Comparison of ENCODE assay signal across 1 cellular context in the genomic region with DNA sequence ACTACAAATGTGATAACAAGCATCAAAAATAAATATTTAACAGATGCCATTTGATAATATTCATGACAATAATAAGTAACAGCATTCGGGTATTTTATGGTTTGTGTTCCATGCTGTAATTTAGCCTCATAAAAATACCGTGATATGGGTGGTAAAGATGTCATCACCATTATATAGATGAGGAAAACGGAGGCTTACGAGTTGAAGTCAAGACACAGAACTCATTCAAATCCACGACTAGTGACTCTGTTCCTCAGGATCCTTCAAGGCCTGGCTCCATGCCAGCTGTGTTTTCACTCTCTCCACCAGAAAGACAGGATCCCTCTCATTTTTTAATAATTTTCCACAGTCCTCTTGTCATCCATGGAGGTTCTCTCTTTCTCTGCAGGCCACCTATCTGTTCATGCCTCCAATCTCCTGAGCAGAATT.
TF ChIP-seq lines count a peak whose summit lies in the region.

No MANE protein-coding gene starts in this region.

TF ChIP-seq in IMR-90, 13 proteins besides CTCF, POLR2A, EP300 and RAD21:
- TF ChIP-seq RFX5 (IDR thresholded peaks at IDR 0.05; ENCODE audit: low read depth, low read length) (no peak), MAFK (IDR thresholded peaks at IDR 0.05; ENCODE audit: low read depth, low read length) (no peak), SMC3 (IDR thresholded peaks at IDR 0.05; ENCODE audit: low read depth, low read length) (no peak), RCOR1 (IDR thresholded peaks at IDR 0.05; ENCODE audit: insufficient replicate concordance, low read length) (no peak), FOS (IDR thresholded peaks at IDR 0.05; ENCODE audit: low read depth, low read length) (no peak), MAZ (IDR thresholded peaks at IDR 0.05; ENCODE audit: borderline replicate concordance, low read depth, low read length) (no peak), CHD1 (IDR thresholded peaks at IDR 0.05; ENCODE audit: low read depth, low read length) (no peak), MXI1 (IDR thresholded peaks at IDR 0.05; ENCODE audit: borderline replicate concordance, low read depth, low read length) (no peak), NFE2L2 (IDR thresholded peaks at IDR 0.05; ENCODE audit: low read depth, low read length) (no peak), BHLHE40 (IDR thresholded peaks at IDR 0.05; ENCODE audit: low read depth, low read length) (no peak)
- TF ChIP-seq, protein P1, sequence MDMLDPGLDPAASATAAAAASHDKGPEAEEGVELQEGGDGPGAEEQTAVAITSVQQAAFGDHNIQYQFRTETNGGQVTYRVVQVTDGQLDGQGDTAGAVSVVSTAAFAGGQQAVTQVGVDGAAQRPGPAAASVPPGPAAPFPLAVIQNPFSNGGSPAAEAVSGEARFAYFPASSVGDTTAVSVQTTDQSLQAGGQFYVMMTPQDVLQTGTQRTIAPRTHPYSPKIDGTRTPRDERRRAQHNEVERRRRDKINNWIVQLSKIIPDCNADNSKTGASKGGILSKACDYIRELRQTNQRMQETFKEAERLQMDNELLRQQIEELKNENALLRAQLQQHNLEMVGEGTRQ (IDR thresholded peaks at IDR 0.05; ENCODE audit: low read depth, low read length), result no peak
- TF ChIP-seq, protein P2, sequence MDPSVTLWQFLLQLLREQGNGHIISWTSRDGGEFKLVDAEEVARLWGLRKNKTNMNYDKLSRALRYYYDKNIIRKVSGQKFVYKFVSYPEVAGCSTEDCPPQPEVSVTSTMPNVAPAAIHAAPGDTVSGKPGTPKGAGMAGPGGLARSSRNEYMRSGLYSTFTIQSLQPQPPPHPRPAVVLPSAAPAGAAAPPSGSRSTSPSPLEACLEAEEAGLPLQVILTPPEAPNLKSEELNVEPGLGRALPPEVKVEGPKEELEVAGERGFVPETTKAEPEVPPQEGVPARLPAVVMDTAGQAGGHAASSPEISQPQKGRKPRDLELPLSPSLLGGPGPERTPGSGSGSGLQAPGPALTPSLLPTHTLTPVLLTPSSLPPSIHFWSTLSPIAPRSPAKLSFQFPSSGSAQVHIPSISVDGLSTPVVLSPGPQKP (IDR thresholded peaks at IDR 0.05; ENCODE audit: borderline replicate concordance, low read depth, low read length), result no peak
